ENCODE assay signal across 8 cellular contexts in genomic region chr6:141562181-141562800, GRCh38.
DNase-seq lines count a peak whose midpoint lies in the region; ATAC-seq lines count a peak whose summit lies in the region.

No MANE protein-coding gene starts in this region.

- H3K36me3 Mint-ChIP-seq in activated naive CD4-positive, alpha-beta T cell treated with anti-CD3 and anti-CD28 coated beads, Interleukin-2, amount 50 U/mL, for 24 hours, result no peaks in the 10 kb centered on the region

- peaks cover 13% of the 10 kb centered on the region for H3K4me1 Mint-ChIP-seq in activated naive CD4-positive, alpha-beta T cell treated with anti-CD3 and anti-CD28 coated beads, Interleukin-2, amount 50 U/mL, for 24 hours

- peak; percentile 27 for ATAC-seq in HG02588 (IDR thresholded peaks at IDR 0.05; ENCODE audit: unreplicated experiment)

- peak overlapping the region; percentile 94 for H3K27ac Mint-ChIP-seq in activated naive CD4-positive, alpha-beta T cell treated with anti-CD3 and anti-CD28 coated beads, Interleukin-2, amount 50 U/mL, for 24 hours

- H3K4me3 Mint-ChIP-seq in activated naive CD4-positive, alpha-beta T cell treated with anti-CD3 and anti-CD28 coated beads, Interleukin-2, amount 50 U/mL, for 24 hours, result peak overlapping the region; percentile 97

- peak overlapping the region; percentile 3 to 30 (median 22) for H3K4me3 ChIP-seq in skin epidermis

- DNase-seq in NCI-H2081 (lab: John Stamatoyannopoulos, UW) (peak; percentile 15 to 49), NCI-H2081 treated with DMSO at 0.1 percent for 48 hours (lab: John Stamatoyannopoulos, UW) (no peak), NCI-H2171 (lab: John Stamatoyannopoulos, UW) (peak; percentile 42), iPS-NIHi11 (ENCODE audit: low spot score) (peak; percentile 30), kidney glomerular epithelial cell (lab: John Stamatoyannopoulos, UW) (no peak)

- no peaks in the 10 kb centered on the region for H3K9me3 Mint-ChIP-seq in activated naive CD4-positive, alpha-beta T cell treated with anti-CD3 and anti-CD28 coated beads, Interleukin-2, amount 50 U/mL, for 24 hours

- peak overlapping the region in 13 of 21 experiments; percentile 1 to 75 (median 54) for H3K27ac ChIP-seq in skin epidermis

- no peaks in the 10 kb centered on the region for H3K27me3 Mint-ChIP-seq in activated naive CD4-positive, alpha-beta T cell treated with anti-CD3 and anti-CD28 coated beads, Interleukin-2, amount 50 U/mL, for 24 hours

Comparison
In these comparisons a context has a peak if more than half of its experiments do, and no peak if none do; other contexts are left out.
1. DNase-seq: peak in NCI-H2081 (2 of 2), NCI-H2171 (single experiment) and iPS-NIHi11 (single experiment); none in NCI-H2081 treated with DMSO at 0.1 percent for 48 hours (single experiment) and kidney glomerular epithelial cell (single experiment).